In genomic region chr4:6986067-6986780, GRCh38 we compare ENCODE assay signal across 8 cellular contexts. TPM values are rescaled to one million over a fixed set of nuclear protein-coding genes. Genes with fewer than 3 reads are reported as not detected.
DNase-seq lines count a peak whose midpoint lies in the region; ATAC-seq, FAIRE-seq and TF ChIP-seq lines count a peak whose summit lies in the region.

No MANE protein-coding gene starts in this region.

- H3K36me3 ChIP-seq in BLaER1 treated with 17β-estradiol and CSF1 and Interleukin-3, amounts not matched to agents 10 nM and 100 nM: peaks cover 32 to 64% (median 38%) of the 10 kb centered on the region in 11 experiments
- no peaks in the 10 kb centered on the region for H3K36me3 ChIP-seq in pancreas

- POLR2A ChIA-PET in activated CD8-positive, alpha-beta T cell treated with anti-CD3 and anti-CD28 coated beads, Interleukin-2, amount 10 ng/mL, durations not matched to agents 7 days and 5 days (lab: Charles Lee): interaction anchor here (0.6 to 2.3 kb wide), 10 partner anchors 13 to 90 kb away, joined by 3 to 12 read pairs (median 4); partner anchors contain the start of gene GRPEL1

- H3K36me3 Mint-ChIP-seq in activated CD8-positive, alpha-beta T cell treated with anti-CD3 and anti-CD28 coated beads, Interleukin-2, amount 10 ng/mL, durations not matched to agents 7 days and 5 days (ENCODE audit: low read depth): peaks cover 20% of the 10 kb centered on the region

- intact Hi-C loops in pancreas (cut with DNase I): no loop called here

- H3K27ac ChIP-seq in BLaER1 treated with 17β-estradiol and CSF1 and Interleukin-3, amounts not matched to agents 10 nM and 100 nM: peak overlapping the region; percentile 65 to 93 (median 88)
- peak overlapping the region; percentile 80 to 90 (median 86) for H3K27ac ChIP-seq in pancreas

- H3K4me3 ChIP-seq in BLaER1 treated with 17β-estradiol and CSF1 and Interleukin-3, amounts not matched to agents 10 nM and 100 nM: peak overlapping the region; percentile 58 to 85 (median 74)
- peak overlapping the region; percentile 66 to 96 (median 80) for H3K4me3 ChIP-seq in pancreas

- H3K27me3 Mint-ChIP-seq in activated CD8-positive, alpha-beta T cell treated with anti-CD3 and anti-CD28 coated beads, Interleukin-2, amount 10 ng/mL, durations not matched to agents 7 days and 5 days (ENCODE audit: low read depth): no peaks in the 10 kb centered on the region

- no peaks in the 10 kb centered on the region for H3K27me3 ChIP-seq in BLaER1 treated with 17β-estradiol and CSF1 and Interleukin-3, amounts not matched to agents 10 nM and 100 nM
- H3K27me3 ChIP-seq in pancreas: no peaks in the 10 kb centered on the region

- DNase-seq in activated CD8-positive, alpha-beta T cell treated with anti-CD3 and anti-CD28 coated beads, Interleukin-2, amount 10 ng/mL, durations not matched to agents 7 days and 5 days: no peak
- DNase-seq in globus pallidus (ENCODE audit: low spot score) (peak; percentile 77), pancreas (peak in 1 of 6 donors; percentile 55), NCI-H226 (no peak), NCI-H1694 (lab: John Stamatoyannopoulos, UW) (no peak)

- WGBS in pancreas, 2 donors: 1 to 2% methylated on average over 28 of the region's 28 CpGs

- CTCF ChIA-PET in activated CD8-positive, alpha-beta T cell treated with anti-CD3 and anti-CD28 coated beads, Interleukin-2, amount 10 ng/mL, durations not matched to agents 7 days and 5 days (lab: Charles Lee): interaction anchor here (0.8 to 3.3 kb wide), 10 partner anchors 12 to 266 kb away, joined by 4 to 18 read pairs (median 7); partner anchors contain the start of genes TADA2B and TBC1D14

- peaks cover 72 to 99% (median 98%) of the 10 kb centered on the region in 11 experiments for H4K20me1 ChIP-seq in BLaER1 treated with 17β-estradiol and CSF1 and Interleukin-3, amounts not matched to agents 10 nM and 100 nM

- peak overlapping the region; percentile 93 for H3K27ac Mint-ChIP-seq in activated CD8-positive, alpha-beta T cell treated with anti-CD3 and anti-CD28 coated beads, Interleukin-2, amount 10 ng/mL, durations not matched to agents 7 days and 5 days

- no peaks in the 10 kb centered on the region for H3K9me3 ChIP-seq in BLaER1 treated with 17β-estradiol and CSF1 and Interleukin-3, amounts not matched to agents 10 nM and 100 nM (replicated peaks in 1 of 11)
- H3K9me3 ChIP-seq in pancreas: no peaks in the 10 kb centered on the region

- H3K4me1 ChIP-seq in BLaER1 treated with 17β-estradiol and CSF1 and Interleukin-3, amounts not matched to agents 10 nM and 100 nM: peaks cover 78 to 93% (median 90%) of the 10 kb centered on the region in 10 experiments
- peaks cover 14 to 30% (median 25%) of the 10 kb centered on the region in 3 donors for H3K4me1 ChIP-seq in pancreas

- peak; percentile 38 for ATAC-seq in GM18907 (IDR thresholded peaks at IDR 0.05; ENCODE audit: unreplicated experiment)
- peak; percentile 18 for ATAC-seq in HG03469 (IDR thresholded peaks at IDR 0.05; ENCODE audit: unreplicated experiment)
- ATAC-seq in activated CD8-positive, alpha-beta T cell treated with anti-CD3 and anti-CD28 coated beads, Interleukin-2, amount 10 ng/mL, durations not matched to agents 7 days and 5 days: peak; percentile 13
- peak; percentile 30 to 55 (median 44) for ATAC-seq in pancreas

- H3K4me1 Mint-ChIP-seq in activated CD8-positive, alpha-beta T cell treated with anti-CD3 and anti-CD28 coated beads, Interleukin-2, amount 10 ng/mL, durations not matched to agents 7 days and 5 days (ENCODE audit: low read depth): peaks cover 59% of the 10 kb centered on the region

- no peaks in the 10 kb centered on the region for H3K9me3 Mint-ChIP-seq in activated CD8-positive, alpha-beta T cell treated with anti-CD3 and anti-CD28 coated beads, Interleukin-2, amount 10 ng/mL, durations not matched to agents 7 days and 5 days (ENCODE audit: insufficient read depth)

- FAIRE-seq in pancreas (lab: Jason Lieb, UNC): no peak

- peak overlapping the region; percentile 94 to 99 (median 97) for H3K4me2 ChIP-seq in BLaER1 treated with 17β-estradiol and CSF1 and Interleukin-3, amounts not matched to agents 10 nM and 100 nM

- H3K4me3 Mint-ChIP-seq in activated CD8-positive, alpha-beta T cell treated with anti-CD3 and anti-CD28 coated beads, Interleukin-2, amount 10 ng/mL, durations not matched to agents 7 days and 5 days: peak overlapping the region; percentile 90

- peak overlapping the region; percentile 75 to 92 (median 87) for H3K9ac ChIP-seq in BLaER1 treated with 17β-estradiol and CSF1 and Interleukin-3, amounts not matched to agents 10 nM and 100 nM

- TF ChIP-seq CTCF in pancreas (IDR thresholded peaks at IDR 0.05): no peak

RNA-seq across cellular contexts. Expression of gene TADA2B, which starts 56.9 kb away (rescaled TPM):
- total RNA-seq in activated CD8-positive, alpha-beta T cell treated with anti-CD3 and anti-CD28 coated beads, Interleukin-2, amount 10 ng/mL, durations not matched to agents 7 days and 5 days: 10 to 100 TPM; 16.6 to 16.8 TPM
- total RNA-seq in pancreas: 10 to 100 TPM; 14.0 to 26.2 (median 19.7) TPM
- polyA plus RNA-seq in pancreas: 10 to 100 TPM in 1 of 2 donors, 1 to 10 TPM in 1; 9.6 to 11.0 TPM
